9 cellular contexts compared by ENCODE assay signal in the genomic region with DNA sequence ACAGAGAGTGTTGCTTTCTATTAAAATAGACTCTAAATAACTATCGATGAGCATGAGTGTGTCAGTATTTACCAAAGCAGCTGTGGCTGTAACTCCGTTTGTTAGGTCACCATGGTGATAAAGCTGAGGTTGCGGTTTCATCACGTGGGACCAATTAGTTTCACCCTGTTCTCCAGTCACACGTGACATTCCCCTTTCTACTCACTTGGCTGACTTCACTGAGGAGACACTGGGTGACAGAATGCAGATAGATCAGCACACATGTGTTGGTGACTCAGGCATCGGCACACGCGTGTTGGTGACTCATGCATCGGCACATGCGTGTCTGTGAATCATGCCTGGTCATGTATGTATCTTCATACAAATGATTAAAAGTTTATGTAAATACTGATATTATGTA.
DNase-seq lines count a peak whose midpoint lies in the region; ATAC-seq and TF ChIP-seq lines count a peak whose summit lies in the region.
"Had no signal": no experiment of that assay in that cellular context is flagged by ENCODE, and none has a peak within 500 bp of the region (broad histone marks: within the 10 kb centered on the region; RNA-seq: fewer than 3 reads in every experiment).

No MANE protein-coding gene starts in this region.

- no peak for DNase-seq in Right ventricle myocardium inferior (ENCODE audit: missing footprints)
- no peak for DNase-seq in left ventricle myocardium inferior
- peak; percentile 94 for DNase-seq in NOMO-1 treated with DMSO at 0.1 percent for 48 hours (lab: John Stamatoyannopoulos, UW; ENCODE audit: unreplicated experiment)
- DNase-seq in esophagus squamous epithelium (lab: John Stamatoyannopoulos, UW) = no peak
- DNase-seq in gastrocnemius medialis = peak; percentile 47 to 49
- DNase-seq in stimulated activated CD4-positive, alpha-beta T cell treated with anti-CD3 and anti-CD28 coated beads, Interleukin-2, amount 100 ng/mL, for 48 hours = no peak
- no peak for DNase-seq in erythroblast (lab: John Stamatoyannopoulos, UW)

- H3K4me3 ChIP-seq in left ventricle myocardium inferior = no peak overlapping the region
- H3K4me3 ChIP-seq in esophagus squamous epithelium = no peak overlapping the region
- no peak overlapping the region for H3K4me3 ChIP-seq in gastrocnemius medialis
- H3K4me3 ChIP-seq: ovary had no signal

- TF ChIP-seq CTCF in left ventricle myocardium inferior (IDR thresholded peaks at IDR 0.05; ENCODE audit: borderline replicate concordance) = no peak
- TF ChIP-seq CTCF in esophagus squamous epithelium (IDR thresholded peaks at IDR 0.05) = no peak
- TF ChIP-seq CTCF in gastrocnemius medialis (IDR thresholded peaks at IDR 0.05 in 4 of 5, conservative IDR thresholded peaks at IDR 0.05 in 1 of 5) = no peak

- in situ Hi-C loops in gastrocnemius medialis (cut with MboI; ENCODE audit: low sequenced_read_pairs in 4 of 4) = loop anchor here in 1 of 4 donors (25.0 kb wide), 1 partner anchor 544 kb away; no protein-coding TSS in a partner anchor

- H3K4me1 ChIP-seq in left ventricle myocardium inferior (no peaks in the 10 kb centered on the region), esophagus squamous epithelium (peaks cover 0 to 14% (median 3%) of the 10 kb centered on the region in 3 donors), gastrocnemius medialis (peaks cover 6 to 13% of the 10 kb centered on the region in 2 donors)

- H3K9me3 ChIP-seq in left ventricle myocardium inferior (replicated peaks) (peaks cover 9% of the 10 kb centered on the region), esophagus squamous epithelium (no peaks in the 10 kb centered on the region), gastrocnemius medialis (no peaks in the 10 kb centered on the region)
- H3K9me3 ChIP-seq: ovary had no signal

- 24 to 36% methylated on average over 10 of the region's 10 CpGs for WGBS in esophagus squamous epithelium, 2 donors

- H3K36me3 ChIP-seq in left ventricle myocardium inferior = no peaks in the 10 kb centered on the region
- no peaks in the 10 kb centered on the region for H3K36me3 ChIP-seq in esophagus squamous epithelium
- H3K36me3 ChIP-seq in gastrocnemius medialis = no peaks in the 10 kb centered on the region
- H3K36me3 ChIP-seq: ovary had no signal

- TF ChIP-seq POLR2A in esophagus squamous epithelium (IDR thresholded peaks at IDR 0.05) (no peak), gastrocnemius medialis (IDR thresholded peaks at IDR 0.05) (no peak), erythroblast (IDR thresholded peaks at IDR 0.05; ENCODE audit: low read length) (no peak)

- intact Hi-C loops in Right ventricle myocardium inferior (cut with DNase I) = no loop called here
- intact Hi-C loops in left ventricle myocardium inferior (cut with micrococcal nuclease) = no loop called here
- intact Hi-C loops in esophagus squamous epithelium (cut with DNase I) = no loop called here
- intact Hi-C loops in gastrocnemius medialis (cut with DNase I; ENCODE audit: low total_unique reads) = loop anchor here (10.0 kb wide), 2 partner anchors 177 to 247 kb away; no protein-coding TSS in a partner anchor

- H3K27me3 ChIP-seq in left ventricle myocardium inferior (ENCODE audit: low read depth) (no peaks in the 10 kb centered on the region), esophagus squamous epithelium (no peaks in the 10 kb centered on the region), gastrocnemius medialis (no peaks in the 10 kb centered on the region)
- H3K27me3 ChIP-seq: ovary had no signal

- H3K27ac ChIP-seq in left ventricle myocardium inferior (replicated peaks) = no peak overlapping the region
- H3K27ac ChIP-seq in esophagus squamous epithelium = peak overlapping the region in 3 of 4 donors; percentile 8 to 43 (median 37)
- H3K27ac ChIP-seq in gastrocnemius medialis = no peak overlapping the region

- ATAC-seq in Right ventricle myocardium inferior = peak; percentile 86
- peak; percentile 87 to 97 for ATAC-seq in gastrocnemius medialis
- ATAC-seq in HG03354 (IDR thresholded peaks at IDR 0.05; ENCODE audit: poor library complexity, severe bottlenecking, unreplicated experiment) = no peak

Comparison
In these comparisons a context has a peak if more than half of its experiments do, and no peak if none do; other contexts are left out.
1. DNase-seq: peak in NOMO-1 treated with DMSO at 0.1 percent for 48 hours (single experiment) and gastrocnemius medialis (2 of 2); none in Right ventricle myocardium inferior (single experiment), left ventricle myocardium inferior (single experiment), esophagus squamous epithelium (single experiment), stimulated activated CD4-positive, alpha-beta T cell treated with anti-CD3 and anti-CD28 coated beads, Interleukin-2, amount 100 ng/mL, for 48 hours (0 of 2) and erythroblast (0 of 2).
2. H3K27ac ChIP-seq: peak in esophagus squamous epithelium (3 of 4); none in left ventricle myocardium inferior (single experiment) and gastrocnemius medialis (0 of 4).